Comparison of ENCODE assay signal across 16 cellular contexts in the genomic region with DNA sequence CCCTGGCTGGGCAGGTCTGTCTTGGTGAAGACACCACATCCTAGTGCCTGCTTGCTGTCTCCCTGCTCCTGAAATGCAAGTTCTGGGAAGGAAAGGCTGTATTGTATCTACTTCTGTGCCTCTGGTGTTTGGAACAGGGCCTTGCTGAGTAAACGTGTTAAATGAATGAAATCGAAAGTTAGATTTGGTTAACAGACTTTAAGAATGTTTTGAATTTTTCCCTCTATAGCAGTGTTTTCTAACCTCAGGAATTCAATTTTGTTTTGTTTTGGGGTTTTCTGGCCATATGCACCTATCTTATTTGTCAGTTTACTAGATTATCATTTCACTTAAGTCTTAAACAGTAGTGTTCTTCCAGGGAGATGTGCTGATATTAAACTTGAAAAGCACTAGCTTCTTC.
"Had no signal": no experiment of that assay in that cellular context is flagged by ENCODE, and none has a peak within 500 bp of the region (broad histone marks: within the 10 kb centered on the region; RNA-seq: fewer than 3 reads in every experiment).

No MANE protein-coding gene starts in this region.

- H3K27me3 Mint-ChIP-seq: activated CD4-positive, alpha-beta T cell treated with anti-CD3 and anti-CD28 coated beads, Interleukin-2, amount 10 ng/mL, durations not matched to agents 7 days and 5 days; activated naive CD4-positive, alpha-beta T cell treated with anti-CD3 and anti-CD28 coated beads, Interleukin-2, amount 50 U/mL, for 24 hours had no signal

- H3K9me3 ChIP-seq: gastrocnemius medialis, heart right ventricle, left lung, testis had no signal

- H3K4me3 ChIP-seq: gastrocnemius medialis, heart right ventricle, left lung, testis had no signal

- H3K27me3 ChIP-seq: gastrocnemius medialis, heart right ventricle, left lung, testis had no signal

- H3K4me1 Mint-ChIP-seq: activated naive CD4-positive, alpha-beta T cell treated with anti-CD3 and anti-CD28 coated beads, Interleukin-2, amount 50 U/mL, for 24 hours had no signal

- H3K27ac ChIP-seq: gastrocnemius medialis, heart right ventricle, left lung, testis had no signal

- H3K36me3 ChIP-seq: gastrocnemius medialis had no signal

- DNase-seq: activated CD4-positive, alpha-beta T cell treated with anti-CD3 and anti-CD28 coated beads, Interleukin-2, amount 10 ng/mL, durations not matched to agents 7 days and 5 days; activated CD8-positive, alpha-beta memory T cell treated with anti-CD3 and anti-CD28 coated beads for 24 hours; activated T-cell treated with anti-CD3 and anti-CD28 coated beads for 4 hours; amniotic stem cell; gastrocnemius medialis; heart right ventricle; left lung; mesenchymal stem cell; occipital lobe; stimulated activated CD4-positive, alpha-beta T cell treated with anti-CD3 and anti-CD28 coated beads, Interleukin-2, amount 100 ng/mL, for 48 hours; stimulated activated CD8-positive, alpha-beta memory T cell treated with anti-CD3 and anti-CD28 coated beads, Interleukin-4, amount 100 ng/mL, for 48 hours; stimulated activated naive CD8-positive, alpha-beta T cell treated with anti-CD3 and anti-CD28 coated beads, Interleukin-15, Interleukin-2, amounts not matched to agents 100 U/mL and 50 U/mL, for 24 hours; T-helper 1 cell; testis had no signal

- H3K27ac Mint-ChIP-seq: activated CD4-positive, alpha-beta T cell treated with anti-CD3 and anti-CD28 coated beads, Interleukin-2, amount 10 ng/mL, durations not matched to agents 7 days and 5 days; activated naive CD4-positive, alpha-beta T cell treated with anti-CD3 and anti-CD28 coated beads, Interleukin-2, amount 50 U/mL, for 24 hours had no signal

- H3K9me3 Mint-ChIP-seq: activated CD4-positive, alpha-beta T cell treated with anti-CD3 and anti-CD28 coated beads, Interleukin-2, amount 10 ng/mL, durations not matched to agents 7 days and 5 days; activated naive CD4-positive, alpha-beta T cell treated with anti-CD3 and anti-CD28 coated beads, Interleukin-2, amount 50 U/mL, for 24 hours; nephron had no signal

- H3K4me3 Mint-ChIP-seq: activated CD4-positive, alpha-beta T cell treated with anti-CD3 and anti-CD28 coated beads, Interleukin-2, amount 10 ng/mL, durations not matched to agents 7 days and 5 days; activated naive CD4-positive, alpha-beta T cell treated with anti-CD3 and anti-CD28 coated beads, Interleukin-2, amount 50 U/mL, for 24 hours; nephron had no signal

- ATAC-seq: gastrocnemius medialis; heart right ventricle; left lung; stimulated activated naive CD8-positive, alpha-beta T cell treated with anti-CD3 and anti-CD28 coated beads, Interleukin-15, Interleukin-2, amounts not matched to agents 100 U/mL and 50 U/mL, for 24 hours had no signal
